In genomic region chr14:99141236-99141635, GRCh38 we compare ENCODE assay signal across 13 cellular contexts.
DNase-seq lines count a peak whose midpoint lies in the region; ATAC-seq, FAIRE-seq and TF ChIP-seq lines count a peak whose summit lies in the region.
"Had no signal": no experiment of that assay in that cellular context is flagged by ENCODE, and none has a peak within 500 bp of the region (broad histone marks: within the 10 kb centered on the region; RNA-seq: fewer than 3 reads in every experiment).

No MANE protein-coding gene starts in this region.

- POLR2A ChIA-PET in HepG2 (lab: Yijun Ruan, JAX) = no interaction called here

- no peak for TF ChIP-seq RAD21 in HepG2 (CRISPR knock-in tag; IDR thresholded peaks at IDR 0.05)

- no peak for TF ChIP-seq EP300 in HepG2 (IDR thresholded peaks at IDR 0.05; ENCODE audit: low read depth in 2 of 2, low read length in 2 of 2)
- no peak for TF ChIP-seq EP300 in HepG2 (CRISPR knock-in tag; IDR thresholded peaks at IDR 0.05; ENCODE audit: borderline replicate concordance)

- no peak overlapping the region for H3K4ac ChIP-seq in neuronal stem cell (ENCODE audit: low read length)

- no peak overlapping the region for H3K23ac ChIP-seq in neuronal stem cell (ENCODE audit: low read depth, low read length, poor library complexity)

- TF ChIP-seq CTCF in Peyer's patch (IDR thresholded peaks at IDR 0.05) (no peak), bronchial epithelial cell (IDR thresholded peaks at IDR 0.05; ENCODE audit: insufficient read depth, low read length, severe bottlenecking) (no peak), HepG2 (CRISPR knock-in tag; IDR thresholded peaks at IDR 0.05) (no peak)

- H3K27ac ChIP-seq in Peyer's patch (no peak overlapping the region), HepG2 (ENCODE audit: extremely low read length, insufficient read depth, low read length) (no peak overlapping the region), neuronal stem cell (replicated peaks; ENCODE audit: low read length) (no peak overlapping the region)
- H3K27ac ChIP-seq: BLaER1 treated with 17β-estradiol and CSF1 and Interleukin-3, amounts not matched to agents 10 nM and 100 nM had no signal

- H3K79me2 ChIP-seq in HepG2 (ENCODE audit: insufficient read depth, low read length) = no peaks in the 10 kb centered on the region

- H3K4me3 ChIP-seq in Peyer's patch (no peak overlapping the region), bronchial epithelial cell (ENCODE audit: low read depth, low read length) (no peak overlapping the region), HepG2 (replicated peaks in 1 of 3; ENCODE audit: insufficient read depth in 1 of 3, low read depth in 2 of 3, low read length in 3 of 3) (no peak overlapping the region), neuronal stem cell (ENCODE audit: low read length in 2 of 2) (no peak overlapping the region)
- H3K4me3 ChIP-seq: BLaER1 treated with 17β-estradiol and CSF1 and Interleukin-3, amounts not matched to agents 10 nM and 100 nM had no signal

- no peaks in the 10 kb centered on the region for H3K27me3 ChIP-seq in Peyer's patch
- H3K27me3 ChIP-seq in bronchial epithelial cell (ENCODE audit: control insufficient read depth, insufficient read depth, low read length) = peaks cover 3% of the 10 kb centered on the region
- H3K27me3 ChIP-seq in HepG2 (ENCODE audit: control insufficient read depth in 1 of 2, insufficient read depth in 2 of 2, low read length in 2 of 2) = peaks cover 4 to 12% of the 10 kb centered on the region in 2 experiments; a peak in 2 of 5 replicates
- peaks cover 0 to 3% (median 0%) of the 10 kb centered on the region in 3 experiments for H3K27me3 ChIP-seq in neuronal stem cell (ENCODE audit: control insufficient read depth in 3 of 3, insufficient read depth in 3 of 3, low read depth in 1 of 3, low read length in 3 of 3)
- H3K27me3 ChIP-seq: BLaER1 treated with 17β-estradiol and CSF1 and Interleukin-3, amounts not matched to agents 10 nM and 100 nM had no signal

- H2AK5ac ChIP-seq in neuronal stem cell (ENCODE audit: low read depth, low read length) = no peak overlapping the region

- no TSS peak for BruUV-seq in HepG2 (replicated peaks; lab: Mats Ljungman, UMichigan)

- no peak overlapping the region for H3K18ac ChIP-seq in neuronal stem cell (ENCODE audit: low read length)

- H3K14ac ChIP-seq in neuronal stem cell (ENCODE audit: low read length) = peak overlapping the region; percentile 84

- in situ Hi-C loops in HepG2 (cut with HindIII; ENCODE audit: extremely low pct_ligation_motif_present, low pct_unique_long_range_greater_than_20kb) = no loop called here

- intact Hi-C loops in HepG2 (cut with micrococcal nuclease; ENCODE audit: unreplicated experiment) = no loop called here

- no peak overlapping the region for H2BK5ac ChIP-seq in neuronal stem cell (ENCODE audit: low read length)

- no peak overlapping the region for H2BK120ac ChIP-seq in neuronal stem cell (ENCODE audit: low read depth, low read length)

- peak in 2 of 3 donors; percentile 8 to 15 for DNase-seq in Peyer's patch
- no peak for DNase-seq in bronchial epithelial cell (ENCODE audit: low read depth)
- no peak for DNase-seq in HepG2 (ENCODE audit: low spot score)
- DNase-seq in neuronal stem cell (ENCODE audit: low spot score) = no peak
- no peak for DNase-seq in HCEC 1CT
- DNase-seq in NCI-H1417 treated with DMSO at 0.1 percent for 48 hours (lab: John Stamatoyannopoulos, UW) = no peak
- DNase-seq: Calu3; CD8-positive, alpha-beta T cell; DMS79 treated with DMSO at 0.1 percent for 48 hours; GF-D8 had no signal

- H3K4me2 ChIP-seq in HepG2 (ENCODE audit: low read depth, low read length) (no peak overlapping the region), neuronal stem cell (ENCODE audit: insufficient read depth, low read length, poor library complexity, severe bottlenecking) (no peak overlapping the region)
- H3K4me2 ChIP-seq: BLaER1 treated with 17β-estradiol and CSF1 and Interleukin-3, amounts not matched to agents 10 nM and 100 nM had no signal

- TF ChIP-seq POLR2A in Peyer's patch (IDR thresholded peaks at IDR 0.05) = no peak
- TF ChIP-seq POLR2A in HepG2 (IDR thresholded peaks at IDR 0.05; ENCODE audit: insufficient read depth in 1 of 2, low read depth in 2 of 2, low read length in 2 of 2) = no peak

- H3K36me3 ChIP-seq in Peyer's patch (no peaks in the 10 kb centered on the region), bronchial epithelial cell (ENCODE audit: control insufficient read depth, insufficient read depth, low read length) (no peaks in the 10 kb centered on the region), HepG2 (replicated peaks in 1 of 2; ENCODE audit: control insufficient read depth in 1 of 2, insufficient read depth in 2 of 2, low read length in 2 of 2) (no peaks in the 10 kb centered on the region), neuronal stem cell (replicated peaks in 1 of 2; ENCODE audit: control insufficient read depth in 2 of 2, insufficient read depth in 2 of 2, low read length in 2 of 2) (no peaks in the 10 kb centered on the region)
- H3K36me3 ChIP-seq: BLaER1 treated with 17β-estradiol and CSF1 and Interleukin-3, amounts not matched to agents 10 nM and 100 nM had no signal

- H3K4me1 ChIP-seq in Peyer's patch = no peaks in the 10 kb centered on the region
- H3K4me1 ChIP-seq in HepG2 (ENCODE audit: insufficient read depth, low read length) = no peaks in the 10 kb centered on the region
- peaks cover 0 to 3% of the 10 kb centered on the region in 2 donors for H3K4me1 ChIP-seq in neuronal stem cell (ENCODE audit: control insufficient read depth in 2 of 2, insufficient read depth in 1 of 2, low read depth in 1 of 2, low read length in 2 of 2)

- H3K9me3 ChIP-seq in Peyer's patch = no peaks in the 10 kb centered on the region
- no peaks in the 10 kb centered on the region for H3K9me3 ChIP-seq in HepG2 (ENCODE audit: low read length)
- no peaks in the 10 kb centered on the region for H3K9me3 ChIP-seq in neuronal stem cell (replicated peaks in 1 of 2; ENCODE audit: control insufficient read depth in 2 of 2, insufficient read depth in 1 of 2, low read depth in 1 of 2, low read length in 2 of 2)

- ATAC-seq in HepG2 (no peak), HG02884 (IDR thresholded peaks at IDR 0.05; ENCODE audit: unreplicated experiment) (no peak)
- ATAC-seq: CD8-positive, alpha-beta T cell had no signal

- no peak overlapping the region for H2BK15ac ChIP-seq in neuronal stem cell (ENCODE audit: low read length)

- CTCF ChIA-PET in HepG2 (lab: Yijun Ruan, JAX; ENCODE audit: low intra/inter-chr PET ratio, low total read pairs) = no interaction called here

- no peaks in the 10 kb centered on the region for H4K20me1 ChIP-seq in HepG2 (ENCODE audit: insufficient read depth, low read length)
- H4K20me1 ChIP-seq: BLaER1 treated with 17β-estradiol and CSF1 and Interleukin-3, amounts not matched to agents 10 nM and 100 nM had no signal

- H2BK12ac ChIP-seq in neuronal stem cell (ENCODE audit: low read length) = no peak overlapping the region

- H3K9ac ChIP-seq in HepG2 (ENCODE audit: insufficient read depth, low read depth, low read length) (no peak overlapping the region), neuronal stem cell (ENCODE audit: low read depth, low read length, poor library complexity) (no peak overlapping the region)
- H3K9ac ChIP-seq: BLaER1 treated with 17β-estradiol and CSF1 and Interleukin-3, amounts not matched to agents 10 nM and 100 nM had no signal

- no peak overlapping the region for H4K8ac ChIP-seq in neuronal stem cell (ENCODE audit: low read depth, low read length)

- no peak overlapping the region for H4K91ac ChIP-seq in neuronal stem cell (ENCODE audit: low read depth, low read length, poor library complexity)

- FAIRE-seq in bronchial epithelial cell (lab: Jason Lieb, UNC) (peak; percentile 7), HepG2 (lab: Jason Lieb, UNC) (no peak)
- FAIRE-seq: H1 had no signal

- H2AFZ ChIP-seq in HepG2 (ENCODE audit: low read length) (no peak overlapping the region), neuronal stem cell (ENCODE audit: low read length) (no peak overlapping the region)

- H3K79me1 ChIP-seq in neuronal stem cell (ENCODE audit: low read depth, low read length) = peaks cover 2% of the 10 kb centered on the region

- WGBS in HepG2 (ENCODE audit: low lambda C conversion rate) = 0% methylated on average over 7 of the region's 7 CpGs
- WGBS in neuronal stem cell (ENCODE audit: extremely low coverage in 2 of 2, insufficient read length in 2 of 2, insufficient replicate concordance in 1 of 2), 2 donors = no CpG with 5 or more reads among the region's 7 CpGs

TF ChIP-seq in HepG2, 621 proteins besides CTCF, POLR2A, EP300 and RAD21:
- TF ChIP-seq FLYWCH1 (CRISPR knock-in tag; IDR thresholded peaks at IDR 0.05) = no peak
- no peak for TF ChIP-seq XRCC5 (optimal IDR thresholded peaks at IDR 0.05; ENCODE audit: low read length)
- no peak for TF ChIP-seq REST (IDR thresholded peaks at IDR 0.05; ENCODE audit: borderline replicate concordance in 1 of 2, low read depth in 1 of 2, low read length in 2 of 2)
- TF ChIP-seq LCORL (IDR thresholded peaks at IDR 0.05) = no peak
- no peak for TF ChIP-seq LCORL (CRISPR knock-in tag; IDR thresholded peaks at IDR 0.05)
- TF ChIP-seq CC2D1A (CRISPR knock-in tag; IDR thresholded peaks at IDR 0.05) = no peak
- TF ChIP-seq ZNF329 (CRISPR knock-in tag; IDR thresholded peaks at IDR 0.05; ENCODE audit: low read depth) = 0 out of 2 replicates have a peak, but pooled peaks have one; percentile 53
TF ChIP-seq in HepG2: peak in this region for 1.

Comparison
In these comparisons a context has a peak if more than half of its experiments do, and no peak if none do; other contexts are left out.
1. DNase-seq: peak in Peyer's patch (2 of 3); none in bronchial epithelial cell (single experiment), HepG2 (single experiment), neuronal stem cell (single experiment), HCEC 1CT (single experiment) and NCI-H1417 treated with DMSO at 0.1 percent for 48 hours (single experiment).